ENCODE assay signal across 1 cellular context in genomic region chr1:26190373-26190987, GRCh38.
TF ChIP-seq lines count a peak whose summit lies in the region.

TSS of gene CATSPER4 (plus strand) at chr1:26190602. CDS start at chr1:26190628, 26 bp downstream.

TF ChIP-seq in K562, 482 proteins besides CTCF, POLR2A, EP300 and RAD21 (continued from another document):
- TF ChIP-seq ZBTB40 (IDR thresholded peaks at IDR 0.05) (no peak), ZBTB40 (CRISPR knock-in tag; IDR thresholded peaks at IDR 0.05) (no peak), RBM34 (IDR thresholded peaks at IDR 0.05; ENCODE audit: borderline replicate concordance, insufficient read depth, low read length) (no peak), TCFL5 (CRISPR knock-in tag; conservative IDR thresholded peaks at IDR 0.05) (no peak), RB1 (IDR thresholded peaks at IDR 0.05; ENCODE audit: low read depth) (no peak), CGGBP1 (CRISPR knock-in tag; IDR thresholded peaks at IDR 0.05) (no peak), MAZ (CRISPR knock-in tag; conservative IDR thresholded peaks at IDR 0.05 in 1 of 2, IDR thresholded peaks at IDR 0.05 in 1 of 2) (peak in 1 of 2 experiments; percentile 47; a peak in 2 of 4 replicates), ZBTB9 (CRISPR knock-in tag; IDR thresholded peaks at IDR 0.05) (no peak), IRF1 (CRISPR knock-in tag; IDR thresholded peaks at IDR 0.05; ENCODE audit: borderline replicate concordance) (no peak), HSF4 (CRISPR knock-in tag; IDR thresholded peaks at IDR 0.05; ENCODE audit: borderline replicate concordance) (no peak), SPI1 (IDR thresholded peaks at IDR 0.05; ENCODE audit: borderline replicate concordance, low read depth, low read length) (no peak), RCOR1 (IDR thresholded peaks at IDR 0.05; ENCODE audit: borderline replicate concordance in 1 of 2, low read depth in 2 of 2, low read length in 2 of 2) (peak in 1 of 2 experiments; percentile 58; a peak in 1 of 4 replicates), NCOA2 (IDR thresholded peaks at IDR 0.05; ENCODE audit: partially characterized antibody in 2 of 2) (no peak), RBM14 (IDR thresholded peaks at IDR 0.05; ENCODE audit: borderline replicate concordance, insufficient read depth, low read depth, low read length) (no peak), CSDE1 (IDR thresholded peaks at IDR 0.05) (no peak), PHF8 (IDR thresholded peaks at IDR 0.05; ENCODE audit: borderline replicate concordance, low read length) (no peak), ZNF24 (IDR thresholded peaks at IDR 0.05) (0 out of 2 replicates have a peak, but pooled peaks have one; percentile 27)
